Comparison of ENCODE assay signal across 8 cellular contexts in the genomic region with DNA sequence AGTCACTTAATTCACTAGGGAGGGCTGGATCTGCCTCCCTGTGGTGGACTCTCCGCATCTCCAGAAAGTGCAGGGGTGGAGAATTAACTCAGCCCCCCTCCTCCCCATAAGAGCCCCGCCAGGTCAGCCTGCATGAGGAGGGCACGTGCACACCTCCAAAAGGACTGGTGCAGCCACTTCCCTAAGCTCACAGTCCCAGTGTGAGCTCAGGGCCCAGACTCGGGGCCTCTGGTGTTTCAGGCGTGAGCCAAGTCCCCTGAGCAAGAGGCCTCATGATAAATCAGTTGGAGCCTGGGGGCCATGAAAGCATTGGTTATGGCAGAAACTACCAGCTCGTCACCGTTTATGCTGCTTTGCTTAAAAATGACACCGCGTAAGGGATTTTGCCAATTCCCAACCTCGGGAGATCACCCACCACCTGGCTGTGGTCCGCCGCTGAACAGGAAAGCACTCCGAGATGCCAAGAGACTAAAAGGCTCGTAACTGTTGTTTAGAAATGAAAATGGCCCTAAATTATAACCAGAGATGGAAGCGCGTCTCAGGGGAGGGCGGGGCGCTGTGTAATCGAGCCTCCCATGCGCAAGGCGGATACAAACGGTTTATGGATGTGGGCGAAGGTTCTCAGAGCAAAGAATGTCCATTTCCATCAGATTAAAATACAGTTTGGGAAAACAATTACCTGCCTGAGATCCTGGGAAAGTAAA.
DNase-seq lines count a peak whose midpoint lies in the region; ATAC-seq, FAIRE-seq and TF ChIP-seq lines count a peak whose summit lies in the region.

No MANE protein-coding gene starts in this region.

- H3K4me1 ChIP-seq in colonic mucosa = peaks cover 19% of the 10 kb centered on the region
- peaks cover 16 to 25% of the 10 kb centered on the region in 2 donors for H3K4me1 ChIP-seq in neuronal stem cell (ENCODE audit: control insufficient read depth in 2 of 2, insufficient read depth in 1 of 2, low read depth in 1 of 2, low read length in 2 of 2)

- no peak overlapping the region for H3K14ac ChIP-seq in neuronal stem cell (ENCODE audit: low read length)

- DNase-seq in AG20443 (ENCODE audit: low spot score) = peak; percentile 47
- peak; percentile 80 for DNase-seq in NCI-H1105 treated with DMSO at 0.1 percent for 48 hours (lab: John Stamatoyannopoulos, UW)
- DNase-seq in colonic mucosa = peak; percentile 83
- no peak for DNase-seq in neuronal stem cell (ENCODE audit: low spot score)
- no peak for DNase-seq in globus pallidus (ENCODE audit: low spot score)
- no peak for DNase-seq in germinal center (ENCODE audit: low spot score)
- no peak for DNase-seq in D721Med (ENCODE audit: insufficient read length, low spot score)

- intact Hi-C loops in colonic mucosa (cut with DNase I) = no loop called here

- no peak overlapping the region for H2AFZ ChIP-seq in neuronal stem cell (ENCODE audit: low read length)

- no peak overlapping the region for H3K4ac ChIP-seq in neuronal stem cell (ENCODE audit: low read length)

- H3K79me1 ChIP-seq in neuronal stem cell (ENCODE audit: low read depth, low read length) = no peaks in the 10 kb centered on the region

- peak overlapping the region in 1 of 2 donors; percentile 78 for H3K9ac ChIP-seq in colonic mucosa (ENCODE audit: low read depth in 2 of 2, low read length in 2 of 2)
- no peak overlapping the region for H3K9ac ChIP-seq in neuronal stem cell (ENCODE audit: low read depth, low read length, poor library complexity)

- no peak overlapping the region for H2BK15ac ChIP-seq in neuronal stem cell (ENCODE audit: low read length)

- no peak overlapping the region for H3K23ac ChIP-seq in neuronal stem cell (ENCODE audit: low read depth, low read length, poor library complexity)

- H3K27ac ChIP-seq in colonic mucosa (peak overlapping the region; percentile 86), neuronal stem cell (replicated peaks; ENCODE audit: low read length) (no peak overlapping the region)

- H3K27me3 ChIP-seq in colonic mucosa = no peaks in the 10 kb centered on the region
- H3K27me3 ChIP-seq in neuronal stem cell (ENCODE audit: control insufficient read depth in 3 of 3, insufficient read depth in 3 of 3, low read depth in 1 of 3, low read length in 3 of 3) = no peaks in the 10 kb centered on the region

- no peak for FAIRE-seq in D721Med (lab: Jason Lieb, UNC)

- no peak overlapping the region for H2BK5ac ChIP-seq in neuronal stem cell (ENCODE audit: low read length)

- peak overlapping the region; percentile 44 for H3K18ac ChIP-seq in neuronal stem cell (ENCODE audit: low read length)

- H3K4me3 ChIP-seq in colonic mucosa (no peak overlapping the region), neuronal stem cell (ENCODE audit: low read length in 2 of 2) (no peak overlapping the region)

- H3K36me3 ChIP-seq in colonic mucosa (no peaks in the 10 kb centered on the region), neuronal stem cell (replicated peaks in 1 of 2; ENCODE audit: control insufficient read depth in 2 of 2, insufficient read depth in 2 of 2, low read length in 2 of 2) (no peaks in the 10 kb centered on the region)

- TF ChIP-seq CTCF in colonic mucosa (IDR thresholded peaks at IDR 0.05) (no peak), D721Med (IDR thresholded peaks at IDR 0.05; ENCODE audit: insufficient read depth, missing control alignments) (no peak)

- no peak overlapping the region for H2BK120ac ChIP-seq in neuronal stem cell (ENCODE audit: low read depth, low read length)

- H4K91ac ChIP-seq in neuronal stem cell (ENCODE audit: low read depth, low read length, poor library complexity) = no peak overlapping the region

- H3K4me2 ChIP-seq in neuronal stem cell (ENCODE audit: insufficient read depth, low read length, poor library complexity, severe bottlenecking) = no peak overlapping the region

- WGBS in neuronal stem cell (ENCODE audit: extremely low coverage in 2 of 2, insufficient read length in 2 of 2, insufficient replicate concordance in 1 of 2), 2 donors = no CpG with 5 or more reads among the region's 23 CpGs

- H2AK5ac ChIP-seq in neuronal stem cell (ENCODE audit: low read depth, low read length) = no peak overlapping the region

- H3K9me3 ChIP-seq in colonic mucosa (no peaks in the 10 kb centered on the region), neuronal stem cell (replicated peaks in 1 of 2; ENCODE audit: control insufficient read depth in 2 of 2, insufficient read depth in 1 of 2, low read depth in 1 of 2, low read length in 2 of 2) (no peaks in the 10 kb centered on the region)

- H4K8ac ChIP-seq in neuronal stem cell (ENCODE audit: low read depth, low read length) = no peak overlapping the region

- no peak for ATAC-seq in GM21825 (IDR thresholded peaks at IDR 0.05; ENCODE audit: unreplicated experiment)

- no peak overlapping the region for H2BK12ac ChIP-seq in neuronal stem cell (ENCODE audit: low read length)

Comparison
In these comparisons a context has a peak if more than half of its experiments do, and no peak if none do; other contexts are left out.
1. DNase-seq: peak in AG20443 (single experiment), NCI-H1105 treated with DMSO at 0.1 percent for 48 hours (single experiment) and colonic mucosa (single experiment); none in neuronal stem cell (single experiment), globus pallidus (single experiment), germinal center (single experiment) and D721Med (single experiment).